In the genomic region with DNA sequence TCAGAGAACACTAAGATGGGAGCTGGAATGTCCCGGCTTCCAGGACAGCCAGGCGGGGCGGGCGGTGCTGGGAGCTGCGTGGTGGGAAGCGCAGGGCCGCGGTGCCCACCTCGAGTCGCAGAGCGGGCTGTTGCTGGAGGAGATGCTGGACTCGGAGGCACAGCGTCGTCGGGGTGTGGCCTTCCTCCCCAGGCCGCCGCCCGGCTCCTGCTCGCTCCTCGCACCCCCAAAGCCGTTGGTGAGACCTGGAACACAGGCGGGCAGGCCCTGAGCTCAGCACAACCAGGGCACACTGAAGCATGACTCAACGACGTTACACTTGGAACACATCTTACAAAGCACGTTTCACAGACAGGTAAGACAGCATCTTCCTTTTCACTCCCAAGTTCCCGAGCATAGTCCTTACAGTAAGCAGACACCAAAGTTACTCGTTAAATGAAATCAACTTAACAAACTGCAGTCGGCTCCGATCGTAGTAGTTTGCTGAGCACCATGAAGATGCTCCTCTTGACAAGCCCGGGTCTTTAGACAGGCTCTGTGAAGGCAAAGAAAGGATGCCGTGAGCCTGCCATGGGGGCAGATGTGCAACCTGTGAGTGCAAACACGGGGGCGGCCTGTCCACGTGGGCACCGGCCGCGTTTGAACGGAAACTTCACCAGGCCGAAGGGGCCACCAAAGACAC, we compare ENCODE assay signal across 22 cellular contexts. TPM values are rescaled to one million over a fixed set of nuclear protein-coding genes. Genes with fewer than 3 reads are reported as not detected.
DNase-seq lines count a peak whose midpoint lies in the region; ATAC-seq, FAIRE-seq and TF ChIP-seq lines count a peak whose summit lies in the region.
"Had no signal": no experiment of that assay in that cellular context is flagged by ENCODE, and none has a peak within 500 bp of the region (broad histone marks: within the 10 kb centered on the region; RNA-seq: fewer than 3 reads in every experiment).

No MANE protein-coding gene starts in this region.

- no peak overlapping the region for H2BK5ac ChIP-seq in H9 (ENCODE audit: insufficient read length, low read length)

- no peak overlapping the region for H2BK120ac ChIP-seq in H9 (ENCODE audit: low read depth, low read length, poor library complexity, severe bottlenecking)

- no peak overlapping the region for H3T11ph ChIP-seq in H9 (ENCODE audit: low read length)

- H3K79me1 ChIP-seq in H9 (ENCODE audit: insufficient read depth, low read depth, low read length, poor library complexity, severe bottlenecking): no peaks in the 10 kb centered on the region

- H3K9me3 ChIP-seq in H9 (ENCODE audit: control insufficient read depth, low read depth, low read length): no peaks in the 10 kb centered on the region
- H3K9me3 ChIP-seq in psoas muscle: no peaks in the 10 kb centered on the region

- ATAC-seq in esophagus mucosa (peak; percentile 69), psoas muscle (no peak), GM18870 (IDR thresholded peaks at IDR 0.05; ENCODE audit: unreplicated experiment) (no peak)

- no peak overlapping the region for H3K14ac ChIP-seq in H9 (ENCODE audit: insufficient read depth, low read length)

- H3K4ac ChIP-seq in H9 (ENCODE audit: low read depth, low read length): no peak overlapping the region

- intact Hi-C loops in psoas muscle (cut with DNase I): no loop called here

- no peak overlapping the region for H3K56ac ChIP-seq in H9 (ENCODE audit: insufficient read length, low read depth, low read length)

- H3K4me3 ChIP-seq in psoas muscle: no peak overlapping the region
- no peak overlapping the region for H3K4me3 ChIP-seq in coronary artery
- H3K4me3 ChIP-seq: GM23248 had no signal

- H3K9me3 Mint-ChIP-seq in H9: no peaks in the 10 kb centered on the region

- peaks cover 0 to 56% of the 10 kb centered on the region in 2 donors for H3K36me3 ChIP-seq in psoas muscle (ENCODE audit: insufficient read depth in 1 of 2, low read depth in 1 of 2)

- no peak overlapping the region for H4K5ac ChIP-seq in H9 (ENCODE audit: insufficient read length, low read depth, low read length)

- peaks cover 6% of the 10 kb centered on the region in 2 experiments; a peak in 3 of 4 replicates for H3K4me1 Mint-ChIP-seq in H9

- H3K27ac Mint-ChIP-seq in H9: peak overlapping the region in 2 of 3 experiments; percentile 11 to 83; a peak in 4 of 7 replicates

- TF ChIP-seq POLR2A in GM12891 (IDR thresholded peaks at IDR 0.05; ENCODE audit: low read depth, low read length): no peak

- H3K4me2 ChIP-seq in H9 (ENCODE audit: insufficient read depth, insufficient read length, low read length): no peak overlapping the region

- H2BK20ac ChIP-seq in H9 (ENCODE audit: low read depth, low read length, poor library complexity, severe bottlenecking): no peak overlapping the region

- TF ChIP-seq CTCF in GM13977 (IDR thresholded peaks at IDR 0.05; ENCODE audit: extremely low read depth, insufficient read depth, missing control alignments) (no peak), H9 (conservative IDR thresholded peaks at IDR 0.05) (no peak), psoas muscle (IDR thresholded peaks at IDR 0.05) (no peak), coronary artery (IDR thresholded peaks at IDR 0.05) (no peak)

- H4K8ac ChIP-seq in H9 (replicated peaks; ENCODE audit: insufficient read length, low read depth, low read length): no peak overlapping the region

- H3K23me2 ChIP-seq in H9 (ENCODE audit: insufficient read length, low read depth, low read length, poor library complexity, severe bottlenecking): no peaks in the 10 kb centered on the region

- H3K79me2 ChIP-seq in H9 (ENCODE audit: insufficient read depth, low read length): no peaks in the 10 kb centered on the region; the same call in 1 of the 2 replicates

- FAIRE-seq in GM12891 (lab: Jason Lieb, UNC): no peak
- FAIRE-seq: G401.6, GM19239 had no signal

- no peaks in the 10 kb centered on the region for H3K27me3 Mint-ChIP-seq in H9 (ENCODE audit: low read depth)

- no peak overlapping the region for H3K4me3 Mint-ChIP-seq in H9

- H3K27me3 ChIP-seq in H9 (ENCODE audit: insufficient read depth, low read length) (no peaks in the 10 kb centered on the region), psoas muscle (ENCODE audit: insufficient read depth in 3 of 3, low read length in 2 of 3) (no peaks in the 10 kb centered on the region)

- H3K23ac ChIP-seq in H9 (ENCODE audit: insufficient read length, low read depth, low read length): no peak overlapping the region

- H2AK5ac ChIP-seq in H9 (ENCODE audit: insufficient read length, low read length): no peak overlapping the region

- no peak overlapping the region for H2AFZ ChIP-seq in H9 (ENCODE audit: low read length)
- H2AFZ ChIP-seq: GM23248 had no signal

- H4K20me1 ChIP-seq in H9 (ENCODE audit: control insufficient read depth, insufficient read depth, insufficient read length): no peaks in the 10 kb centered on the region

- H3K9ac ChIP-seq in H9 (ENCODE audit: extremely low read depth, insufficient read length, low read length): no peak overlapping the region
- H3K9ac ChIP-seq: GM23248 had no signal

- H3K4me1 ChIP-seq in H9 (ENCODE audit: insufficient read depth, low read length) (no peaks in the 10 kb centered on the region), psoas muscle (peaks cover 22% of the 10 kb centered on the region)

- H2BK15ac ChIP-seq in H9 (ENCODE audit: low read depth, low read length): no peak overlapping the region

- WGBS in H9 (ENCODE audit: extremely low coverage, insufficient read length, low lambda C conversion rate): no CpG with 5 or more reads among the region's 40 CpGs
- 89 to 90% (median 90%) methylated on average over 37 to 40 of the region's 40 CpGs for WGBS in psoas muscle, 3 donors

- H3K36me3 Mint-ChIP-seq in H9 (ENCODE audit: insufficient read depth in 1 of 3, low read depth in 3 of 3): peaks cover 16 to 62% (median 61%) of the 10 kb centered on the region in 3 experiments; a peak in 6 of 7 replicates

- no peak overlapping the region for H3K27ac ChIP-seq in H9 (ENCODE audit: insufficient read length, low read depth, low read length)
- no peak overlapping the region for H3K27ac ChIP-seq in psoas muscle
- no peak overlapping the region for H3K27ac ChIP-seq in coronary artery
- H3K27ac ChIP-seq: GM23248 had no signal

- H3K18ac ChIP-seq in H9 (ENCODE audit: insufficient read length, low read depth, low read length): no peak overlapping the region

- DNase-seq in GM13977 (ENCODE audit: low spot score) (peak; percentile 23), H9 (no peak), psoas muscle (peak; percentile 10 to 38), GM12891 (ENCODE audit: insufficient read length, low spot score) (no peak), coronary artery (ENCODE audit: low spot score) (no peak)
- DNase-seq: ACHN, AML-193, COR-L47, DMS 273 treated with DMSO at 0.1 percent for 48 hours, GM23248, KG1, NCI-H1417, NCI-H187, NCI-H226, NCI-H524, NCI-H82, OCI-M1, SHP77 treated with DMSO at 0.1 percent for 48 hours had no signal

- in situ Hi-C loops in GM13977 (cut with MboI; ENCODE audit: low pct_unique_long_range_greater_than_20kb, low sequenced_read_pairs, unreplicated experiment): no loop called here

- H2BK12ac ChIP-seq in H9 (ENCODE audit: insufficient read length, low read depth, low read length): no peak overlapping the region

- no peak overlapping the region for H4K91ac ChIP-seq in H9 (ENCODE audit: insufficient read length, low read depth, low read length)

TF ChIP-seq in GM12891, 5 proteins besides CTCF, POLR2A, EP300 and RAD21:
- TF ChIP-seq PAX5 (IDR thresholded peaks at IDR 0.05; ENCODE audit: insufficient read depth, low read length, severe bottlenecking): no peak
- no peak for TF ChIP-seq SPI1 (IDR thresholded peaks at IDR 0.05; ENCODE audit: low read depth, low read length)
- no peak for TF ChIP-seq POU2F2 (IDR thresholded peaks at IDR 0.05; ENCODE audit: low read depth, low read length)
- TF ChIP-seq TAF1 (IDR thresholded peaks at IDR 0.05; ENCODE audit: low read depth, low read length): no peak
- no peak for TF ChIP-seq POLR2AphosphoS5 (IDR thresholded peaks at IDR 0.05; ENCODE audit: low read depth, low read length)

RNA-seq across cellular contexts. Expression of a gene that starts 50.0 kb away (rescaled TPM):
- total RNA-seq in H9 (2021): 51.3 and 53.3 TPM in 2 replicates
- total RNA-seq in esophagus mucosa: 23.8 TPM
- 10 to 100 TPM; 16.9 to 22.9 (median 20.3) TPM for total RNA-seq in psoas muscle
- polyA plus RNA-seq in psoas muscle: 10 to 100 TPM in 2 of 3 donors, 1 to 10 TPM in 1; 7.9 to 12.8 (median 10.1) TPM
- polyA plus RNA-seq in GM12891 (2012; ENCODE audit: low read depth, missing spikeins): 11.3 TPM

Comparison
In these comparisons a context has a peak if more than half of its experiments do, and no peak if none do; other contexts are left out.
1. DNase-seq: peak in GM13977 (single experiment) and psoas muscle (2 of 2); none in H9 (single experiment), GM12891 (single experiment) and coronary artery (single experiment).